Comparison of ENCODE assay signal across 1 cellular context in the genomic region with DNA sequence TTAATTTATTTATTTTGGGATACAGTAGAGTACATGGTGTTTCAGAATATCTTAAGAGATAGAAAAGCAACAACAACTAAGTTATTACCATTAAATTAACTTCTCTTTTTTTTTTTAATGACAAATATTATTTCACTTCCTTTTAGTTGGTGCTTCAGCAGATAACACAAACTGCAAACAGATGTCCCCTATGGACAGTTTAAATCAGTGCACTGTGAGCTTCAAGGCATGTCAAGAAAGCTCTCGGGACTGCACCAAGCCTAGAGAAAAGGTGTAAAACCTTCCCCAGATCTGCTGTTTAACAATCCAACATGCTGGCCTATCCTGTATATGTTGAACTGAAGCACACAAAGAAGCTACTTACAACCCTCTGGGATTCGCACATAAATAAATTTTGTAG.
TF ChIP-seq lines count a peak whose summit lies in the region.

No MANE protein-coding gene starts in this region.

TF ChIP-seq in GM23338, 12 proteins besides CTCF, POLR2A, EP300 and RAD21 (continued from another document):
- TF ChIP-seq, protein P1, sequence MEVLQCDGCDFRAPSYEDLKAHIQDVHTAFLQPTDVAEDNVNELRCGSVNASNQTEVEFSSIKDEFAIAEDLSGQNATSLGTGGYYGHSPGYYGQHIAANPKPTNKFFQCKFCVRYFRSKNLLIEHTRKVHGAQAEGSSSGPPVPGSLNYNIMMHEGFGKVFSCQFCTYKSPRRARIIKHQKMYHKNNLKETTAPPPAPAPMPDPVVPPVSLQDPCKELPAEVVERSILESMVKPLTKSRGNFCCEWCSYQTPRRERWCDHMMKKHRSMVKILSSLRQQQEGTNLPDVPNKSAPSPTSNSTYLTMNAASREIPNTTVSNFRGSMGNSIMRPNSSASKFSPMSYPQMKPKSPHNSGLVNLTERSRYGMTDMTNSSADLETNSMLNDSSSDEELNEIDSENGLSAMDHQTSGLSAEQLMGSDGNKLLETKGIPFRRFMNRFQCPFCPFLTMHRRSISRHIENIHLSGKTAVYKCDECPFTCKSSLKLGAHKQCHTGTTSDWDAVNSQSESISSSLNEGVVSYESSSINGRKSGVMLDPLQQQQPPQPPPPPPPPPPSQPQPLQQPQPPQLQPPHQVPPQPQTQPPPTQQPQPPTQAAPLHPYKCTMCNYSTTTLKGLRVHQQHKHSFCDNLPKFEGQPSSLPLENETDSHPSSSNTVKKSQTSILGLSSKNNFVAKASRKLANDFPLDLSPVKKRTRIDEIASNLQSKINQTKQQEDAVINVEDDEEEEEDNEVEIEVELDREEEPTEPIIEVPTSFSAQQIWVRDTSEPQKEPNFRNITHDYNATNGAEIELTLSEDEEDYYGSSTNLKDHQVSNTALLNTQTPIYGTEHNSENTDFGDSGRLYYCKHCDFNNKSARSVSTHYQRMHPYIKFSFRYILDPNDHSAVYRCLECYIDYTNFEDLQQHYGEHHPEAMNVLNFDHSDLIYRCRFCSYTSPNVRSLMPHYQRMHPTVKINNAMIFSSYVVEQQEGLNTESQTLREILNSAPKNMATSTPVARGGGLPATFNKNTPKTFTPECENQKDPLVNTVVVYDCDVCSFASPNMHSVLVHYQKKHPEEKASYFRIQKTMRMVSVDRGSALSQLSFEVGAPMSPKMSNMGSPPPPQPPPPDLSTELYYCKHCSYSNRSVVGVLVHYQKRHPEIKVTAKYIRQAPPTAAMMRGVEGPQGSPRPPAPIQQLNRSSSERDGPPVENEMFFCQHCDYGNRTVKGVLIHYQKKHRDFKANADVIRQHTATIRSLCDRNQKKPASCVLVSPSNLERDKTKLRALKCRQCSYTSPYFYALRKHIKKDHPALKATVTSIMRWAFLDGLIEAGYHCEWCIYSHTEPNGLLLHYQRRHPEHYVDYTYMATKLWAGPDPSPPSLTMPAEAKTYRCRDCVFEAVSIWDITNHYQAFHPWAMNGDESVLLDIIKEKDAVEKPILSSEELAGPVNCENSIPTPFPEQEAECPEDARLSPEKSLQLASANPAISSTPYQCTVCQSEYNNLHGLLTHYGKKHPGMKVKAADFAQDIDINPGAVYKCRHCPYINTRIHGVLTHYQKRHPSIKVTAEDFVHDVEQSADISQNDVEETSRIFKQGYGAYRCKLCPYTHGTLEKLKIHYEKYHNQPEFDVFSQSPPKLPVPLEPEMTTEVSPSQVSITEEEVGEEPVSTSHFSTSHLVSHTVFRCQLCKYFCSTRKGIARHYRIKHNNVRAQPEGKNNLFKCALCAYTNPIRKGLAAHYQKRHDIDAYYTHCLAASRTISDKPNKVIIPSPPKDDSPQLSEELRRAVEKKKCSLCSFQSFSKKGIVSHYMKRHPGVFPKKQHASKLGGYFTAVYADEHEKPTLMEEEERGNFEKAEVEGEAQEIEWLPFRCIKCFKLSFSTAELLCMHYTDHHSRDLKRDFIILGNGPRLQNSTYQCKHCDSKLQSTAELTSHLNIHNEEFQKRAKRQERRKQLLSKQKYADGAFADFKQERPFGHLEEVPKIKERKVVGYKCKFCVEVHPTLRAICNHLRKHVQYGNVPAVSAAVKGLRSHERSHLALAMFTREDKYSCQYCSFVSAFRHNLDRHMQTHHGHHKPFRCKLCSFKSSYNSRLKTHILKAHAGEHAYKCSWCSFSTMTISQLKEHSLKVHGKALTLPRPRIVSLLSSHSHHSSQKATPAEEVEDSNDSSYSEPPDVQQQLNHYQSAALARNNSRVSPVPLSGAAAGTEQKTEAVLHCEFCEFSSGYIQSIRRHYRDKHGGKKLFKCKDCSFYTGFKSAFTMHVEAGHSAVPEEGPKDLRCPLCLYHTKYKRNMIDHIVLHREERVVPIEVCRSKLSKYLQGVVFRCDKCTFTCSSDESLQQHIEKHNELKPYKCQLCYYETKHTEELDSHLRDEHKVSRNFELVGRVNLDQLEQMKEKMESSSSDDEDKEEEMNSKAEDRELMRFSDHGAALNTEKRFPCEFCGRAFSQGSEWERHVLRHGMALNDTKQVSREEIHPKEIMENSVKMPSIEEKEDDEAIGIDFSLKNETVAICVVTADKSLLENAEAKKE (CRISPR knock-in tag; IDR thresholded peaks at IDR 0.05): no peak
- TF ChIP-seq ZNF114 (CRISPR knock-in tag; IDR thresholded peaks at IDR 0.05) (no peak), STAT1 (IDR thresholded peaks at IDR 0.05; ENCODE audit: unreplicated experiment) (no peak), CREB1 (CRISPR knock-in tag; IDR thresholded peaks at IDR 0.05; ENCODE audit: low read depth) (no peak), POLR2AphosphoS5 (IDR thresholded peaks at IDR 0.05; ENCODE audit: low read depth) (no peak), EZH2phosphoT487 (IDR thresholded peaks at IDR 0.05; ENCODE audit: unreplicated experiment) (no peak)
- TF ChIP-seq, protein P2, sequence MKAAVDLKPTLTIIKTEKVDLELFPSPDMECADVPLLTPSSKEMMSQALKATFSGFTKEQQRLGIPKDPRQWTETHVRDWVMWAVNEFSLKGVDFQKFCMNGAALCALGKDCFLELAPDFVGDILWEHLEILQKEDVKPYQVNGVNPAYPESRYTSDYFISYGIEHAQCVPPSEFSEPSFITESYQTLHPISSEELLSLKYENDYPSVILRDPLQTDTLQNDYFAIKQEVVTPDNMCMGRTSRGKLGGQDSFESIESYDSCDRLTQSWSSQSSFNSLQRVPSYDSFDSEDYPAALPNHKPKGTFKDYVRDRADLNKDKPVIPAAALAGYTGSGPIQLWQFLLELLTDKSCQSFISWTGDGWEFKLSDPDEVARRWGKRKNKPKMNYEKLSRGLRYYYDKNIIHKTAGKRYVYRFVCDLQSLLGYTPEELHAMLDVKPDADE (IDR thresholded peaks at IDR 0.05): no peak
